28 cellular contexts compared by ENCODE assay signal in genomic region chr11:43832536-43832935, GRCh38.
"Had no signal": no experiment of that assay in that cellular context is flagged by ENCODE, and none has a peak within 500 bp of the region (broad histone marks: within the 10 kb centered on the region; RNA-seq: fewer than 3 reads in every experiment).

No MANE protein-coding gene starts in this region.

- H3K9me3 ChIP-seq: ascending aorta, breast epithelium, gastrocnemius medialis, mucosa of descending colon, testis, transverse colon had no signal

- H3K4me3 ChIP-seq: ascending aorta, breast epithelium, gastrocnemius medialis, hepatocyte, mucosa of descending colon, testis, transverse colon had no signal

- DNase-seq: activated CD4-positive, alpha-beta T cell treated with anti-CD3 and anti-CD28 coated beads, Interleukin-2, amount 50 U/mL, for 1 hour; activated CD4-positive, CD25-positive, alpha-beta regulatory T cell treated with anti-CD3 and anti-CD28 coated beads, Interleukin-2, amount 50 U/mL, for 72 hours; activated CD8-positive, alpha-beta T cell treated with anti-CD3 and anti-CD28 coated beads for 36 hours; activated T-cell treated with anti-CD3 and anti-CD28 coated beads, Interleukin-2, amount 50 U/mL, for 48 hours; dermis blood vessel endothelial cell; effector CD4-positive, alpha-beta T cell; gastrocnemius medialis; islet precursor cell; left cardiac atrium; left ventricle myocardium superior; mucosa of descending colon; posterior cingulate gyrus; right cardiac atrium; stimulated activated CD4-positive, alpha-beta T cell treated with anti-CD3 and anti-CD28 coated beads, Interleukin-2, amount 100 ng/mL, for 48 hours; stimulated activated naive CD8-positive, alpha-beta T cell treated with anti-CD3 and anti-CD28 coated beads, Interleukin-15, Interleukin-2, amounts not matched to agents 100 U/mL and 50 U/mL, for 24 hours; T-helper 9 cell; testis; transverse colon had no signal

- H3K4me1 ChIP-seq: breast epithelium, testis had no signal

- H3K4me2 ChIP-seq: hepatocyte had no signal

- H3K27ac Mint-ChIP-seq: activated CD8-positive, alpha-beta T cell treated with anti-CD3 and anti-CD28 coated beads for 36 hours; activated naive CD4-positive, alpha-beta T cell treated with anti-CD3 and anti-CD28 coated beads, Interleukin-2, amount 50 U/mL, for 72 hours; activated T-helper 2 cell treated with anti-CD3 and anti-CD28 coated beads, Interferon-gamma antibody, Interleukin-2, Interleukin-4, amounts not matched to agents 10 μg/mL and 5 μg/mL and 100 μg/mL, durations not matched to agents 14 hours and 24 hours and 36 hours; natural killer cell treated with Interleukin-12 subunit alpha and Interleukin-12 subunit beta and Interleukin-15 and Interleukin-18, amount 100 ng/mL, for 72 hours; T-helper 1 cell treated with Interleukin-12 subunit alpha and Interleukin-12 subunit beta and Interleukin-4 antibody, amounts not matched to agents 30 μg/mL and 1 μg/mL, for 36 hours had no signal

- H3K9me3 Mint-ChIP-seq: activated CD8-positive, alpha-beta T cell treated with anti-CD3 and anti-CD28 coated beads for 36 hours; activated naive CD4-positive, alpha-beta T cell treated with anti-CD3 and anti-CD28 coated beads, Interleukin-2, amount 50 U/mL, for 72 hours; activated T-helper 2 cell treated with anti-CD3 and anti-CD28 coated beads, Interferon-gamma antibody, Interleukin-2, Interleukin-4, amounts not matched to agents 10 μg/mL and 5 μg/mL and 100 μg/mL, durations not matched to agents 14 hours and 24 hours and 36 hours; central memory CD8-positive, alpha-beta T cell; natural killer cell treated with Interleukin-12 subunit alpha and Interleukin-12 subunit beta and Interleukin-15 and Interleukin-18, amount 100 ng/mL, for 72 hours; T-helper 1 cell treated with Interleukin-12 subunit alpha and Interleukin-12 subunit beta and Interleukin-4 antibody, amounts not matched to agents 30 μg/mL and 1 μg/mL, for 36 hours had no signal

- H3K36me3 ChIP-seq: ascending aorta, breast epithelium, gastrocnemius medialis, transverse colon had no signal

- ATAC-seq: activated CD8-positive, alpha-beta T cell treated with anti-CD3 and anti-CD28 coated beads for 36 hours; gastrocnemius medialis; left cardiac atrium; left ventricle myocardium superior; mucosa of descending colon; natural killer cell treated with Interleukin-12 subunit alpha and Interleukin-12 subunit beta and Interleukin-15 and Interleukin-18, amount 100 ng/mL, for 72 hours; right cardiac atrium; stimulated activated naive CD8-positive, alpha-beta T cell treated with anti-CD3 and anti-CD28 coated beads, Interleukin-15, Interleukin-2, amounts not matched to agents 100 U/mL and 50 U/mL, for 24 hours had no signal

- H3K79me2 ChIP-seq: hepatocyte had no signal

- H3K27me3 ChIP-seq: ascending aorta, breast epithelium, gastrocnemius medialis, hepatocyte, testis, transverse colon had no signal

- H2AFZ ChIP-seq: hepatocyte had no signal

- H3K27ac ChIP-seq: breast epithelium, testis, transverse colon had no signal

- H3K4me3 Mint-ChIP-seq: activated CD8-positive, alpha-beta T cell treated with anti-CD3 and anti-CD28 coated beads for 36 hours; central memory CD8-positive, alpha-beta T cell; natural killer cell treated with Interleukin-12 subunit alpha and Interleukin-12 subunit beta and Interleukin-15 and Interleukin-18, amount 100 ng/mL, for 72 hours; T-helper 1 cell treated with Interleukin-12 subunit alpha and Interleukin-12 subunit beta and Interleukin-4 antibody, amounts not matched to agents 30 μg/mL and 1 μg/mL, for 36 hours had no signal

- H3K36me3 Mint-ChIP-seq: activated naive CD4-positive, alpha-beta T cell treated with anti-CD3 and anti-CD28 coated beads, Interleukin-2, amount 50 U/mL, for 72 hours; natural killer cell treated with Interleukin-12 subunit alpha and Interleukin-12 subunit beta and Interleukin-15 and Interleukin-18, amount 100 ng/mL, for 72 hours had no signal

- FAIRE-seq: colon, endometrium had no signal

- H3K4me1 Mint-ChIP-seq: central memory CD8-positive, alpha-beta T cell had no signal

- H3K27me3 Mint-ChIP-seq: activated CD8-positive, alpha-beta T cell treated with anti-CD3 and anti-CD28 coated beads for 36 hours; central memory CD8-positive, alpha-beta T cell; natural killer cell treated with Interleukin-12 subunit alpha and Interleukin-12 subunit beta and Interleukin-15 and Interleukin-18, amount 100 ng/mL, for 72 hours had no signal
